Comparison of ENCODE assay signal across 16 cellular contexts in genomic region chr14:25046301-25046943, GRCh38. TPM values are rescaled to one million over a fixed set of nuclear protein-coding genes. Genes with fewer than 3 reads are reported as not detected.
A peak's percentile ranks its signal among the peaks of the same experiment; 100 is the strongest.
DNase-seq lines count a peak whose midpoint lies in the region; ATAC-seq, FAIRE-seq and TF ChIP-seq lines count a peak whose summit lies in the region.
"Had no signal": no experiment of that assay in that cellular context is flagged by ENCODE, and none has a peak within 500 bp of the region (broad histone marks: within the 10 kb centered on the region; RNA-seq: fewer than 3 reads in every experiment).

No MANE protein-coding gene starts in this region.

- H3K9me3 ChIP-seq in heart right ventricle (no peaks in the 10 kb centered on the region), K562 (replicated peaks; ENCODE audit: control insufficient read depth, insufficient read depth, low read depth, low read length) (no peaks in the 10 kb centered on the region), lower lobe of right lung (no peaks in the 10 kb centered on the region)

- H3K4me3 Mint-ChIP-seq in type B pancreatic cell, result peak overlapping the region; percentile 69

- no peak for DNase-seq in heart right ventricle
- no peak for DNase-seq in cardiac septum (ENCODE audit: low spot score)
- peak in 1 of 4 experiments; percentile 28 for DNase-seq in K562 (ENCODE audit: extremely low read depth in 1 of 4, low spot score in 3 of 4)
- no peak for DNase-seq in lower lobe of right lung
- no peak for DNase-seq in type B pancreatic cell (ENCODE audit: extremely low spot score, unreplicated experiment)
- DNase-seq in NCI-H446 (lab: John Stamatoyannopoulos, UW), result no peak
- DNase-seq in C1 segment of cervical spinal cord (lab: John Stamatoyannopoulos, UW), result no peak
- DNase-seq: Kasumi-1, NCI-H1105 treated with DMSO at 0.1 percent for 48 hours, NCI-H187, SHP77 treated with DMSO at 0.1 percent for 48 hours had no signal

- H4K20me1 ChIP-seq in K562 (replicated peaks; ENCODE audit: control insufficient read depth, insufficient read depth, low read length), result 0 out of 2 replicates have a peak, but pooled peaks cover 3% of the 10 kb centered on the region

- intact Hi-C loops in heart right ventricle (cut with DNase I), result loop anchor here in 9 of 10 donors (5.0 to 10.0 kb wide), 6 partner anchors 66 to 312 kb away; no protein-coding TSS in a partner anchor
- intact Hi-C loops in cardiac septum (cut with DNase I), result loop anchor here (5.0 to 10.0 kb wide), 5 partner anchors 74 to 312 kb away; no protein-coding TSS in a partner anchor
- intact Hi-C loops in K562 (cut with micrococcal nuclease), result loop anchor here (10.0 kb wide), 3 partner anchors 88 to 332 kb away; no protein-coding TSS in a partner anchor
- intact Hi-C loops in lower lobe of right lung (cut with DNase I), result loop anchor here (10.0 kb wide), 1 partner anchor 242 kb away; no protein-coding TSS in a partner anchor

- 58 to 63% methylated on average over 2 of the region's 2 CpGs for WGBS in heart right ventricle, 2 donors
- 34% methylated on average over 2 of the region's 2 CpGs for WGBS in K562 (ENCODE audit: insufficient coverage, low coverage, missing lambda C conversion rate)

- CTCF ChIA-PET in K562 (lab: Yijun Ruan, JAX; ENCODE audit: low intra/inter-chr PET ratio), result no interaction called here

- H3K27me3 Mint-ChIP-seq in type B pancreatic cell, result peaks cover 29% of the 10 kb centered on the region

- POLR2A ChIA-PET in K562 (lab: Yijun Ruan, JAX), result no interaction called here

- H3K4me1 ChIP-seq in heart right ventricle, result peaks cover 0 to 67% (median 50%) of the 10 kb centered on the region in 9 donors
- peaks cover 14% of the 10 kb centered on the region in 2 experiments; a peak in 4 of 5 replicates for H3K4me1 ChIP-seq in K562 (replicated peaks in 1 of 2; ENCODE audit: control insufficient read depth in 2 of 2, insufficient read depth in 2 of 2, low read length in 2 of 2)
- H3K4me1 ChIP-seq in lower lobe of right lung, result peaks cover 36% of the 10 kb centered on the region

- H3K36me3 ChIP-seq in heart right ventricle (no peaks in the 10 kb centered on the region), K562 (ENCODE audit: control insufficient read depth, insufficient read depth, low read length) (no peaks in the 10 kb centered on the region), lower lobe of right lung (no peaks in the 10 kb centered on the region)

- in situ Hi-C loops in K562 (cut with MboI), result loop anchor here (10.0 kb wide), 1 partner anchor 242 kb away; no protein-coding TSS in a partner anchor

- no peaks in the 10 kb centered on the region for H3K9me1 ChIP-seq in K562 (ENCODE audit: control insufficient read depth, insufficient read depth, low read length)

- peaks cover 20% of the 10 kb centered on the region for H3K4me1 Mint-ChIP-seq in type B pancreatic cell (ENCODE audit: unreplicated experiment)

- peak; percentile 15; the same call in 1 of the 2 replicates for TF ChIP-seq EP300 in K562 (IDR thresholded peaks at IDR 0.05; ENCODE audit: low read length)

- H3K27ac ChIP-seq in heart right ventricle, result peak overlapping the region in 7 of 10 donors; percentile 26 to 89 (median 54)
- H3K27ac ChIP-seq in K562 (ENCODE audit: extremely low read depth, low read depth, low read length), result no peak overlapping the region
- peak overlapping the region; percentile 33 for H3K27ac ChIP-seq in lower lobe of right lung
- H3K27ac ChIP-seq: C4-2B had no signal

- H3K4me3 ChIP-seq in heart right ventricle, result no peak overlapping the region
- H3K4me3 ChIP-seq in K562, result no peak overlapping the region
- no peak overlapping the region for H3K4me3 ChIP-seq in lower lobe of right lung

- peaks cover 7% of the 10 kb centered on the region for H3K36me3 Mint-ChIP-seq in type B pancreatic cell

- no TSS peak for BruUV-seq in K562 (replicated peaks; lab: Mats Ljungman, UMichigan)

- ATAC-seq in heart right ventricle (peak in 1 of 8 donors; percentile 21), K562 (no peak), lower lobe of right lung (no peak), HG02763 (IDR thresholded peaks at IDR 0.05; ENCODE audit: unreplicated experiment) (no peak)
- ATAC-seq: Panc1 had no signal

- no peak for TF ChIP-seq POLR2A in K562 (conservative IDR thresholded peaks at IDR 0.05)

- peak overlapping the region; percentile 50 for H3K27ac Mint-ChIP-seq in type B pancreatic cell

- TF ChIP-seq CTCF in heart right ventricle (IDR thresholded peaks at IDR 0.05), result no peak
- no peak for TF ChIP-seq CTCF in K562 (IDR thresholded peaks at IDR 0.05 in 2 of 3, conservative IDR thresholded peaks at IDR 0.05 in 1 of 3; ENCODE audit: insufficient read depth in 2 of 3, low read depth in 1 of 3, low read length in 3 of 3)
- TF ChIP-seq CTCF in lower lobe of right lung (IDR thresholded peaks at IDR 0.05), result no peak
- no peak for TF ChIP-seq CTCF in type B pancreatic cell (conservative IDR thresholded peaks at IDR 0.05)

- no peak overlapping the region for H2AFZ ChIP-seq in K562 (ENCODE audit: low read depth, low read length)

- no peak overlapping the region for H3K4me2 ChIP-seq in K562 (ENCODE audit: insufficient read depth, low read length)

- no peak for TF ChIP-seq RAD21 in K562 (CRISPR knock-in tag; conservative IDR thresholded peaks at IDR 0.05 in 1 of 2, IDR thresholded peaks at IDR 0.05 in 1 of 2)

- peaks cover 0 to 40% (median 0%) of the 10 kb centered on the region in 7 donors for H3K27me3 ChIP-seq in heart right ventricle
- peaks cover 6 to 27% of the 10 kb centered on the region in 2 experiments for H3K27me3 ChIP-seq in K562 (ENCODE audit: control insufficient read depth in 2 of 2, insufficient read depth in 2 of 2, low read length in 2 of 2)
- peaks cover 26% of the 10 kb centered on the region for H3K27me3 ChIP-seq in lower lobe of right lung (ENCODE audit: low read depth)

- no peaks in the 10 kb centered on the region for H3K79me2 ChIP-seq in K562 (ENCODE audit: control insufficient read depth, insufficient read depth, low read length)

- H3K9ac ChIP-seq in K562 (ENCODE audit: insufficient read depth in 1 of 2, low read depth in 2 of 2, low read length in 2 of 2), result no peak overlapping the region; a peak in 1 of 4 replicates

- H3K9me3 Mint-ChIP-seq in type B pancreatic cell, result no peaks in the 10 kb centered on the region

- no peak for FAIRE-seq in K562 (lab: Jason Lieb, UNC)
- FAIRE-seq: GM12891, H54 had no signal

TF ChIP-seq in K562, 482 proteins besides CTCF, POLR2A, EP300 and RAD21 (continues in another document):
- TF ChIP-seq JUN (IDR thresholded peaks at IDR 0.05; ENCODE audit: borderline replicate concordance, low read depth, low read length) (no peak), JUN (CRISPR knock-in tag; IDR thresholded peaks at IDR 0.05; ENCODE audit: borderline replicate concordance) (no peak), NFIC (IDR thresholded peaks at IDR 0.05) (no peak), NCOA2 (IDR thresholded peaks at IDR 0.05; ENCODE audit: partially characterized antibody in 2 of 2) (no peak), TAL1 (IDR thresholded peaks at IDR 0.05) (peak; percentile 52), MYC (IDR thresholded peaks at IDR 0.05; ENCODE audit: low read depth, low read length) (no peak), MYC (CRISPR knock-in tag; IDR thresholded peaks at IDR 0.05; ENCODE audit: borderline replicate concordance, low read depth) (no peak), ARID1B (IDR thresholded peaks at IDR 0.05) (0 out of 2 replicates have a peak, but pooled peaks have one; percentile 20), ETV6 (IDR thresholded peaks at IDR 0.05; ENCODE audit: borderline replicate concordance in 1 of 2, low read depth in 2 of 2, low read length in 1 of 2) (no peak), ETV6 (CRISPR knock-in tag; IDR thresholded peaks at IDR 0.05; ENCODE audit: borderline replicate concordance) (no peak), FOXP1 (CRISPR knock-in tag; IDR thresholded peaks at IDR 0.05) (no peak), MEIS2 (IDR thresholded peaks at IDR 0.05; ENCODE audit: partially characterized antibody) (peak; percentile 14), SOX6 (IDR thresholded peaks at IDR 0.05) (peak; percentile 23; the same call in 1 of the 2 replicates), ZNF3 (CRISPR knock-in tag; IDR thresholded peaks at IDR 0.05) (no peak), CBFA2T3 (IDR thresholded peaks at IDR 0.05) (peak; percentile 55), MAFF (IDR thresholded peaks at IDR 0.05; ENCODE audit: low read length) (no peak), HMGN3 (IDR thresholded peaks at IDR 0.05; ENCODE audit: borderline replicate concordance, extremely low read depth, insufficient read length, low read depth, low read length) (no peak), TEAD2 (tag; IDR thresholded peaks at IDR 0.05) (no peak)

RNA-seq across cellular contexts. Expression of gene STXBP6, which starts 3.5 kb away (rescaled TPM):
- total RNA-seq in heart right ventricle (10 to 100 TPM; 12.2 to 49.0 (median 24.4) TPM), cardiac septum (13.9 TPM), K562 (2014; rRNA removed) (0.54 and 0.65 TPM in 2 replicates), K562 (2014; rRNA removed; fragmentation: Illumina TruSeq; extraction: Trizol) (0.38 and 0.51 TPM in 2 replicates), K562 (2015; rRNA removed; fragmentation: Illumina TruSeq; extraction: Trizol) (0.34 and 0.69 TPM in 2 replicates), K562 (2021) (0.27 and 0.54 TPM in 2 replicates), lower lobe of right lung (29.4 TPM), type B pancreatic cell (ENCODE audit: low replicate concordance) (17.0 and 51.2 TPM in 2 replicates)
- polyA plus RNA-seq in heart right ventricle (10 to 100 TPM; 20.6 to 44.2 TPM), K562 (2011; rRNA removed) (0.04 and 0.61 TPM in 2 replicates), K562 (2014; fragmentation: Illumina TruSeq; extraction: Trizol) (0.59 and 0.61 TPM in 2 replicates), K562 (2014; fragmentation: Nextera tagmentation; extraction: Ambion mirVana) (under 1 TPM; 0.84 to 0.89 TPM), K562 (2014; rRNA removed) (0.53 and 1.2 TPM in 2 replicates)
- total RNA-seq in K562 (2011; cell fraction: chromatin; rRNA removed; ENCODE audit: low replicate concordance), result 0.12 and 0.19 TPM in 2 replicates
- not detected in 2 replicates for total RNA-seq in K562 (2011; cell fraction: nucleolus; rRNA removed)
- not detected in 2 replicates for total RNA-seq in K562 (2011; cell fraction: nucleoplasm; rRNA removed)
- 0.18 TPM in 1 of 2 replicates, not detected in the other for polyA plus RNA-seq in K562 (2011; cell fraction: cytosol; rRNA removed)
- 0.18 TPM in 1 of 2 replicates, not detected in the other for polyA plus RNA-seq in K562 (2011; cell fraction: nucleus; rRNA removed)
- polyA plus RNA-seq in K562 (2012), result 0.66 and 1.4 TPM in 2 replicates
- 1.0 TPM in 1 of 2 replicates, not detected in the other for polyA minus RNA-seq in K562 (2011; rRNA and poly(A)+ RNA removed)
- not detected in 2 replicates for polyA minus RNA-seq in K562 (2011; cell fraction: cytosol; rRNA and poly(A)+ RNA removed)
- 0.22 and 0.54 TPM in 2 replicates for polyA minus RNA-seq in K562 (2011; cell fraction: nucleus; rRNA and poly(A)+ RNA removed)
